In the genomic region with DNA sequence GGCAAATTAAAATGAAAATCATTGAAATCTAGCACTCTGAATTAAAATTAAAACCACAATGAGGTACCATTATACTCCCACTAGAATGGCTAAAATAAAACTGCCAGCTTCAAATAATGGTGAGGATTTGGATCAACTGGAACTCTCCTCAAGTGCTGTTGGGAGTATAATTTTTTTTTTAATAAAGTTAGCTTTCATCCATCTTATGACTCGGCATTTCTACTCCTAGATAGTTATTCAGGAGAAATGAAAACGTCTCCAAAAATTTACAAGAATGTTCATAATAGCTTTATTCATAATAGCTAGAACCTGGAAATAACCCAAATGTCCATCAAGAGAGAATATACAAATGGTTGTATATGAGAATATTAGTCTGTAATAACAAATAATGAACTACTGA, we compare ENCODE assay signal across 30 cellular contexts.
"Had no signal": no experiment of that assay in that cellular context is flagged by ENCODE, and none has a peak within 500 bp of the region (broad histone marks: within the 10 kb centered on the region; RNA-seq: fewer than 3 reads in every experiment).

No MANE protein-coding gene starts in this region.

- H3K27me3 ChIP-seq: breast epithelium, cardiac muscle cell, colonic mucosa, gastroesophageal sphincter, heart right ventricle, hepatocyte had no signal

- H3K27ac Mint-ChIP-seq: activated CD4-positive, alpha-beta memory T cell treated with anti-CD3 and anti-CD28 coated beads for 36 hours; activated CD4-positive, alpha-beta T cell treated with anti-CD3 and anti-CD28 coated beads for 36 hours; activated CD4-positive, alpha-beta T cell treated with anti-CD3 and anti-CD28 coated beads, Interleukin-2, amount 10 ng/mL, durations not matched to agents 24 days and 14 days; activated CD8-positive, alpha-beta memory T cell treated with anti-CD3 and anti-CD28 coated beads, Interleukin-2, amount 10 ng/mL, durations not matched to agents 7 days and 5 days; activated CD8-positive, alpha-beta T cell treated with anti-CD3 and anti-CD28 coated beads, Interleukin-2, amount 10 ng/mL, durations not matched to agents 7 days and 5 days; activated naive CD4-positive, alpha-beta T cell treated with anti-CD3 and anti-CD28 coated beads, Interleukin-2, amount 10 ng/mL, durations not matched to agents 7 days and 5 days; activated naive CD8-positive, alpha-beta T cell; activated T-helper 1 cell treated with anti-CD3 and anti-CD28 coated beads, Interleukin-12 subunit alpha, Interleukin-12 subunit beta, Interleukin-2, Interleukin-4 antibody, amounts not matched to agents 30 ng/mL and 10 ng/mL and 1 ng/mL, durations not matched to agents 14 hours and 24 hours and 36 hours; activated T-helper 2 cell treated with anti-CD3 and anti-CD28 coated beads, Interferon-gamma antibody, Interleukin-2, Interleukin-4, amounts not matched to agents 10 μg/mL and 5 μg/mL and 100 μg/mL, durations not matched to agents 14 hours and 24 hours and 36 hours had no signal

- H3K9me3 ChIP-seq: breast epithelium, colonic mucosa, gastroesophageal sphincter, heart right ventricle had no signal

- H3K4me3 Mint-ChIP-seq: activated CD4-positive, alpha-beta memory T cell treated with anti-CD3 and anti-CD28 coated beads for 36 hours; activated CD4-positive, alpha-beta T cell treated with anti-CD3 and anti-CD28 coated beads for 36 hours; activated CD4-positive, alpha-beta T cell treated with anti-CD3 and anti-CD28 coated beads, Interleukin-2, amount 10 ng/mL, durations not matched to agents 24 days and 14 days; activated CD8-positive, alpha-beta memory T cell treated with anti-CD3 and anti-CD28 coated beads, Interleukin-2, amount 10 ng/mL, durations not matched to agents 7 days and 5 days; activated CD8-positive, alpha-beta T cell treated with anti-CD3 and anti-CD28 coated beads, Interleukin-2, amount 10 ng/mL, durations not matched to agents 7 days and 5 days; activated naive CD4-positive, alpha-beta T cell treated with anti-CD3 and anti-CD28 coated beads, Interleukin-2, amount 10 ng/mL, durations not matched to agents 7 days and 5 days; activated naive CD8-positive, alpha-beta T cell; activated T-helper 1 cell treated with anti-CD3 and anti-CD28 coated beads, Interleukin-12 subunit alpha, Interleukin-12 subunit beta, Interleukin-2, Interleukin-4 antibody, amounts not matched to agents 30 ng/mL and 10 ng/mL and 1 ng/mL, durations not matched to agents 14 hours and 24 hours and 36 hours; brain had no signal

- ATAC-seq: activated CD4-positive, alpha-beta T cell treated with anti-CD3 and anti-CD28 coated beads for 36 hours; activated CD8-positive, alpha-beta memory T cell treated with anti-CD3 and anti-CD28 coated beads, Interleukin-2, amount 10 ng/mL, durations not matched to agents 7 days and 5 days; activated CD8-positive, alpha-beta T cell treated with anti-CD3 and anti-CD28 coated beads, Interleukin-2, amount 10 ng/mL, durations not matched to agents 7 days and 5 days; gastroesophageal sphincter; heart right ventricle had no signal

- H2AFZ ChIP-seq: hepatocyte had no signal

- H3K27me3 Mint-ChIP-seq: activated CD4-positive, alpha-beta memory T cell treated with anti-CD3 and anti-CD28 coated beads for 36 hours; activated CD4-positive, alpha-beta T cell treated with anti-CD3 and anti-CD28 coated beads for 36 hours; activated CD4-positive, alpha-beta T cell treated with anti-CD3 and anti-CD28 coated beads, Interleukin-2, amount 10 ng/mL, durations not matched to agents 24 days and 14 days; activated CD8-positive, alpha-beta memory T cell treated with anti-CD3 and anti-CD28 coated beads, Interleukin-2, amount 10 ng/mL, durations not matched to agents 7 days and 5 days; activated naive CD4-positive, alpha-beta T cell treated with anti-CD3 and anti-CD28 coated beads, Interleukin-2, amount 10 ng/mL, durations not matched to agents 7 days and 5 days; activated naive CD8-positive, alpha-beta T cell; brain had no signal

- H3K27ac ChIP-seq: breast epithelium, cardiac muscle cell, colonic mucosa, epithelial cell of prostate, gastroesophageal sphincter, heart right ventricle, hepatocyte had no signal

- H3K4me1 Mint-ChIP-seq: activated naive CD4-positive, alpha-beta T cell treated with anti-CD3 and anti-CD28 coated beads, Interleukin-2, amount 10 ng/mL, durations not matched to agents 7 days and 5 days; brain had no signal

- H3K9me3 Mint-ChIP-seq: activated CD4-positive, alpha-beta memory T cell treated with anti-CD3 and anti-CD28 coated beads for 36 hours; activated CD4-positive, alpha-beta T cell treated with anti-CD3 and anti-CD28 coated beads, Interleukin-2, amount 10 ng/mL, durations not matched to agents 24 days and 14 days; activated naive CD4-positive, alpha-beta T cell treated with anti-CD3 and anti-CD28 coated beads, Interleukin-2, amount 10 ng/mL, durations not matched to agents 7 days and 5 days; activated T-helper 1 cell treated with anti-CD3 and anti-CD28 coated beads, Interleukin-12 subunit alpha, Interleukin-12 subunit beta, Interleukin-2, Interleukin-4 antibody, amounts not matched to agents 30 ng/mL and 10 ng/mL and 1 ng/mL, durations not matched to agents 14 hours and 24 hours and 36 hours; activated T-helper 2 cell treated with anti-CD3 and anti-CD28 coated beads, Interferon-gamma antibody, Interleukin-2, Interleukin-4, amounts not matched to agents 10 μg/mL and 5 μg/mL and 100 μg/mL, durations not matched to agents 14 hours and 24 hours and 36 hours; brain had no signal

- H3K4me3 ChIP-seq: breast epithelium, cardiac muscle cell, colonic mucosa, gastroesophageal sphincter, heart right ventricle, hepatocyte had no signal

- H3K4me2 ChIP-seq: hepatocyte had no signal

- H3K4me1 ChIP-seq: breast epithelium, colonic mucosa had no signal

- DNase-seq: activated CD4-positive, alpha-beta memory T cell treated with anti-CD3 and anti-CD28 coated beads for 36 hours; activated CD4-positive, alpha-beta T cell treated with anti-CD3 and anti-CD28 coated beads for 36 hours; activated CD4-positive, alpha-beta T cell treated with anti-CD3 and anti-CD28 coated beads, Interleukin-2, amount 10 ng/mL, durations not matched to agents 24 days and 14 days; activated CD4-positive, CD25-positive, alpha-beta regulatory T cell; activated CD4-positive, CD25-positive, alpha-beta regulatory T cell treated with anti-CD3 and anti-CD28 coated beads, Interleukin-2, amount 50 U/mL, for 72 hours; activated CD8-positive, alpha-beta memory T cell treated with anti-CD3 and anti-CD28 coated beads, Interleukin-2, amount 10 ng/mL, durations not matched to agents 7 days and 5 days; activated CD8-positive, alpha-beta memory T cell treated with anti-CD3 and anti-CD28 coated beads, Interleukin-2, amount 50 U/mL, for 4 hours; activated CD8-positive, alpha-beta T cell treated with anti-CD3 and anti-CD28 coated beads, Interleukin-2, amount 10 ng/mL, durations not matched to agents 7 days and 5 days; activated effector memory CD4-positive, alpha-beta T cell treated with anti-CD3 and anti-CD28 coated beads, Interleukin-2, amount 50 U/mL, for 16 hours; activated naive CD4-positive, alpha-beta T cell treated with anti-CD3 and anti-CD28 coated beads, Interleukin-2, amount 10 ng/mL, durations not matched to agents 7 days and 5 days; activated T-cell treated with anti-CD3 and anti-CD28 coated beads, Interleukin-2, amount 50 U/mL, for 1 hour; activated T-cell treated with anti-CD3 and anti-CD28 coated beads, Interleukin-2, amount 50 U/mL, for 48 hours; amniotic stem cell; anterior cingulate cortex; central memory CD4-positive, alpha-beta T cell; cerebellar nuclear complex; colonic mucosa; effector CD8-positive, alpha-beta T cell; foreskin fibroblast; heart right ventricle; T-helper 2 cell had no signal

- H3K36me3 ChIP-seq: breast epithelium, cardiac muscle cell, colonic mucosa, gastroesophageal sphincter had no signal
